In the genomic region with DNA sequence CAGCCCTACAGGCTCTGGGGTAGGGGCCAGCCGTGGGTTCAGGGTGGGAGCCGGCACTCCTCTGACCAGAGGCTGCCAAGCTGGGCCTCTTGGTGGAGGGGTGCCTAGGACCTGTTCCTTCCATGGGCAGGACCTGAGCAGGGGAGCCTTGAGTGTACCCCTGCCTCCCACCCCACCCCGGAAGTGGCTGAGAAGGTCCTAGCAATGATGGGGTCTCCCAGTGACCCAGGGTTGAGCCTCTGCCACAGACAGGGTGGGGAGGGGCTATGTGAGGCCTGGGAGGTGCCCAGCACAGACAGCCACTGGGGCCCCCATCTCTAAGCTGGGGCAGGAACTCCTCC, we compare ENCODE assay signal across 13 cellular contexts. TPM values are rescaled to one million over a fixed set of nuclear protein-coding genes. Genes with fewer than 3 reads are reported as not detected.
DNase-seq lines count a peak whose midpoint lies in the region; ATAC-seq and TF ChIP-seq lines count a peak whose summit lies in the region.
"Had no signal": no experiment of that assay in that cellular context is flagged by ENCODE, and none has a peak within 500 bp of the region (broad histone marks: within the 10 kb centered on the region; RNA-seq: fewer than 3 reads in every experiment).

No MANE protein-coding gene starts in this region.

- H3K27ac ChIP-seq in SJSA1: peak overlapping the region; percentile 89; the same call in 1 of the 2 replicates
- H3K27ac ChIP-seq in esophagus muscularis mucosa (replicated peaks in 1 of 4): peak overlapping the region; percentile 96 to 99 (median 96)
- peak overlapping the region; percentile 99 to 100 for H3K27ac ChIP-seq in tibial artery
- H3K27ac ChIP-seq in GM23338 (ENCODE audit: low read depth): no peak overlapping the region

- WGBS in esophagus muscularis mucosa: no CpG with 5 or more reads among the region's 3 CpGs

- peaks cover 82% of the 10 kb centered on the region for H3K4me1 ChIP-seq in SJSA1 (replicated peaks)
- H3K4me1 ChIP-seq in esophagus muscularis mucosa: peaks cover 100% of the 10 kb centered on the region in 4 donors
- H3K4me1 ChIP-seq in tibial artery: peaks cover 37 to 99% (median 93%) of the 10 kb centered on the region in 4 donors
- H3K4me1 ChIP-seq in GM23338 (ENCODE audit: insufficient read depth): peaks cover 25% of the 10 kb centered on the region

- H2AFZ ChIP-seq in GM23338: no peak overlapping the region

- no peaks in the 10 kb centered on the region for H3K79me2 ChIP-seq in GM23338 (replicated peaks; ENCODE audit: insufficient read depth)

- H3K27ac Mint-ChIP-seq in osteocyte (ENCODE audit: unreplicated experiment) (peak overlapping the region; percentile 98), GM23338 (no peak overlapping the region)
- H3K27ac Mint-ChIP-seq: CD8-positive, alpha-beta memory T cell; T-helper 17 cell had no signal

- no peaks in the 10 kb centered on the region for H3K9me2 ChIP-seq in GM23338 (ENCODE audit: insufficient read depth)

- no peaks in the 10 kb centered on the region for H3K27me3 Mint-ChIP-seq in osteocyte (ENCODE audit: unreplicated experiment)
- peaks cover 26% of the 10 kb centered on the region for H3K27me3 Mint-ChIP-seq in GM23338 (ENCODE audit: insufficient read depth, low read depth, poor library complexity)
- H3K27me3 Mint-ChIP-seq: CD8-positive, alpha-beta memory T cell had no signal

- intact Hi-C loops in esophagus muscularis mucosa (cut with DNase I) (no loop called here), tibial artery (cut with DNase I; ENCODE audit: low total_unique reads) (no loop called here)

- H3K27me3 ChIP-seq in SJSA1 (replicated peaks) (no peaks in the 10 kb centered on the region), esophagus muscularis mucosa (no peaks in the 10 kb centered on the region), tibial artery (no peaks in the 10 kb centered on the region), GM23338 (ENCODE audit: insufficient read depth) (no peaks in the 10 kb centered on the region)

- no peak for TF ChIP-seq CTCF in esophagus muscularis mucosa (IDR thresholded peaks at IDR 0.05)
- TF ChIP-seq CTCF in osteocyte (IDR thresholded peaks at IDR 0.05): no peak
- TF ChIP-seq CTCF in tibial artery (IDR thresholded peaks at IDR 0.05): no peak
- no peak for TF ChIP-seq CTCF in GM23338 (conservative IDR thresholded peaks at IDR 0.05; ENCODE audit: low read depth in 2 of 2)

- H3K36me3 Mint-ChIP-seq in osteocyte (ENCODE audit: unreplicated experiment) (no peaks in the 10 kb centered on the region), GM23338 (ENCODE audit: low read depth) (peaks cover 2% of the 10 kb centered on the region; the same call in 1 of the 3 replicates)

- H3K36me3 ChIP-seq in SJSA1: peaks cover 17% of the 10 kb centered on the region
- H3K36me3 ChIP-seq in esophagus muscularis mucosa: no peaks in the 10 kb centered on the region
- no peaks in the 10 kb centered on the region for H3K36me3 ChIP-seq in tibial artery
- no peaks in the 10 kb centered on the region for H3K36me3 ChIP-seq in GM23338 (ENCODE audit: insufficient read depth)

- no peak overlapping the region for H3K4me3 ChIP-seq in SJSA1
- no peak overlapping the region for H3K4me3 ChIP-seq in esophagus muscularis mucosa
- no peak overlapping the region for H3K4me3 ChIP-seq in tibial artery
- H3K4me3 ChIP-seq in GM23338: no peak overlapping the region

- H3K4me2 ChIP-seq in GM23338: no peak overlapping the region

- no peak for TF ChIP-seq POLR2A in esophagus muscularis mucosa (IDR thresholded peaks at IDR 0.05; ENCODE audit: low read depth)

- H3K9me3 Mint-ChIP-seq in osteocyte (ENCODE audit: unreplicated experiment): no peaks in the 10 kb centered on the region
- no peaks in the 10 kb centered on the region for H3K9me3 Mint-ChIP-seq in GM23338
- H3K9me3 Mint-ChIP-seq: activated T-cell treated with anti-CD3 and anti-CD28 coated beads, Interleukin-2, amount 50 U/mL, for 4 hours; CD8-positive, alpha-beta memory T cell had no signal

- ATAC-seq in GM23338: no peak
- ATAC-seq: activated T-cell treated with anti-CD3 and anti-CD28 coated beads, Interleukin-2, amount 50 U/mL, for 4 hours; T-helper 17 cell had no signal

- H3F3A ChIP-seq in GM23338 (replicated peaks; ENCODE audit: low read depth): peaks cover 16% of the 10 kb centered on the region; the same call in 1 of the 2 replicates

- no peak for TF ChIP-seq EP300 in esophagus muscularis mucosa (IDR thresholded peaks at IDR 0.05)

- H3K4me1 Mint-ChIP-seq in osteocyte (ENCODE audit: unreplicated experiment): peaks cover 91% of the 10 kb centered on the region
- peaks cover 43% of the 10 kb centered on the region for H3K4me1 Mint-ChIP-seq in GM23338

- no peaks in the 10 kb centered on the region for H4K20me1 ChIP-seq in GM23338 (replicated peaks; ENCODE audit: insufficient read depth)

- H3K9me3 ChIP-seq in SJSA1 (replicated peaks) (0 out of 2 replicates have a peak, but pooled peaks cover 2% of the 10 kb centered on the region), esophagus muscularis mucosa (no peaks in the 10 kb centered on the region), tibial artery (no peaks in the 10 kb centered on the region)

- DNase-seq in SJSA1 (ENCODE audit: low read depth in 1 of 2, low spot score in 2 of 2) (no peak), esophagus muscularis mucosa (ENCODE audit: extremely low spot score) (no peak), osteocyte (ENCODE audit: extremely low spot score, unreplicated experiment) (no peak), tibial artery (no peak), NCI-H345 treated with DMSO at 0.1 percent for 48 hours (lab: John Stamatoyannopoulos, UW; ENCODE audit: unreplicated experiment) (no peak), NCI-H2171 (lab: John Stamatoyannopoulos, UW) (no peak), GM23338 (ENCODE audit: low spot score) (no peak)
- DNase-seq in stimulated activated CD4-positive, alpha-beta T cell treated with anti-CD3 and anti-CD28 coated beads, Interleukin-4, amount 100 ng/mL, for 1 hour: no peak
- DNase-seq: activated T-cell treated with anti-CD3 and anti-CD28 coated beads, Interleukin-2, amount 50 U/mL, for 4 hours; CD8-positive, alpha-beta memory T cell; H7; stimulated activated naive CD4-positive, alpha-beta T cell; T-helper 17 cell had no signal

- no peak overlapping the region for H3K4me3 Mint-ChIP-seq in osteocyte (ENCODE audit: unreplicated experiment)
- no peak overlapping the region for H3K4me3 Mint-ChIP-seq in GM23338
- H3K4me3 Mint-ChIP-seq: activated T-cell treated with anti-CD3 and anti-CD28 coated beads, Interleukin-2, amount 50 U/mL, for 4 hours; CD8-positive, alpha-beta memory T cell; T-helper 17 cell had no signal

TF ChIP-seq in GM23338, 12 proteins besides CTCF, POLR2A, EP300 and RAD21:
- TF ChIP-seq ZNF331 (CRISPR knock-in tag; IDR thresholded peaks at IDR 0.05; ENCODE audit: low read depth) (no peak), EZH2phosphoT487 (IDR thresholded peaks at IDR 0.05; ENCODE audit: unreplicated experiment) (no peak)
- TF ChIP-seq, protein P1, sequence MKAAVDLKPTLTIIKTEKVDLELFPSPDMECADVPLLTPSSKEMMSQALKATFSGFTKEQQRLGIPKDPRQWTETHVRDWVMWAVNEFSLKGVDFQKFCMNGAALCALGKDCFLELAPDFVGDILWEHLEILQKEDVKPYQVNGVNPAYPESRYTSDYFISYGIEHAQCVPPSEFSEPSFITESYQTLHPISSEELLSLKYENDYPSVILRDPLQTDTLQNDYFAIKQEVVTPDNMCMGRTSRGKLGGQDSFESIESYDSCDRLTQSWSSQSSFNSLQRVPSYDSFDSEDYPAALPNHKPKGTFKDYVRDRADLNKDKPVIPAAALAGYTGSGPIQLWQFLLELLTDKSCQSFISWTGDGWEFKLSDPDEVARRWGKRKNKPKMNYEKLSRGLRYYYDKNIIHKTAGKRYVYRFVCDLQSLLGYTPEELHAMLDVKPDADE (IDR thresholded peaks at IDR 0.05): no peak

RNA-seq across cellular contexts. Expression of a gene that starts 6.2 kb away (rescaled TPM):
- 20.7 and 22.6 TPM in 2 replicates for total RNA-seq in SJSA1 (2014; rRNA removed; shearing (Covaris generic))
- total RNA-seq in esophagus muscularis mucosa: 100 to 1,000 TPM in 2 of 4 donors, 10 to 100 TPM in 2; 74.9 to 238 (median 130) TPM
- total RNA-seq in osteocyte: 156 and 169 TPM in 2 replicates
- 16.5 and 19.6 TPM in 2 replicates for total RNA-seq in GM23338 (2014; rRNA removed; shearing (Covaris generic))
- 1.6 and 1.9 TPM in 2 replicates for polyA plus RNA-seq in GM23338 (2016; fragmentation: Nextera tagmentation; extraction: Ambion mirVana)
- polyA plus RNA-seq: CD8-positive, alpha-beta memory T cell had no signal

RNA-seq across cellular contexts. Expression of a gene that starts 45.7 kb away (rescaled TPM):
- total RNA-seq in SJSA1 (2014; rRNA removed; shearing (Covaris generic)): 0.74 and 1.4 TPM in 2 replicates
- 1 to 10 TPM; 1.7 to 4.7 (median 3.4) TPM for total RNA-seq in esophagus muscularis mucosa
- 12.7 and 14.3 TPM in 2 replicates for total RNA-seq in osteocyte
- 4.6 and 6.6 TPM in 2 replicates for total RNA-seq in GM23338 (2014; rRNA removed; shearing (Covaris generic))
- polyA plus RNA-seq in GM23338 (2016; fragmentation: Nextera tagmentation; extraction: Ambion mirVana): 3.1 and 4.3 TPM in 2 replicates
- total RNA-seq: CD8-positive, alpha-beta memory T cell had no signal
- polyA plus RNA-seq: CD8-positive, alpha-beta memory T cell had no signal
